In the genomic region with DNA sequence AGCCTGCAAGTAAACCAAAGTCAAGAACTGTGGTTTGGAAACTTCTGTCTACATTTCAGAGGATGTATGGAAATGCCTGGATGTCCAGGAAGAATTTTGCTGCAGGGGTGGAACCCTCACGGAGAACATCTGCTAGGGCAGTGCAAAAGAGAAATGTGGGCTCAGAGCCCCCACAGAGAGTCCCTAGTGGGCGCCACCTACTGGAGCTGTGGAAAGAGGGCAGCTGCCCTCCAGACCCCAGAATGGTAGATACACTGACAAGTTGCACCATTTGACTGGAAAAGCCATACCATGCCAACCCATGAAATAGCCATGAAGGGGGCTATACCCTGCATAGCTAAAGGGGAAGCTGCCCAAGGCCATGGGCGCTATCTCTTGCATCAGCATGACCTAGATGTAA, we compare ENCODE assay signal across 1 cellular context.
TF ChIP-seq lines count a peak whose summit lies in the region.

No MANE protein-coding gene starts in this region.

TF ChIP-seq in WTC11, 78 proteins besides CTCF, POLR2A, EP300 and RAD21 (continued from another document):
- TF ChIP-seq USF1 (CRISPR knock-in tag; IDR thresholded peaks at IDR 0.05) (no peak), ZNF138 (CRISPR knock-in tag; conservative IDR thresholded peaks at IDR 0.05) (no peak), ZNF121 (CRISPR knock-in tag; IDR thresholded peaks at IDR 0.05) (no peak), ZNF423 (CRISPR knock-in tag; IDR thresholded peaks at IDR 0.05) (no peak), ELF4 (CRISPR knock-in tag; IDR thresholded peaks at IDR 0.05; ENCODE audit: low read depth) (no peak), ZSCAN18 (CRISPR knock-in tag; IDR thresholded peaks at IDR 0.05) (no peak), FOXJ3 (CRISPR knock-in tag; IDR thresholded peaks at IDR 0.05; ENCODE audit: borderline replicate concordance) (no peak), ZNF396 (CRISPR knock-in tag; IDR thresholded peaks at IDR 0.05; ENCODE audit: borderline replicate concordance) (no peak)
- TF ChIP-seq, protein P1, sequence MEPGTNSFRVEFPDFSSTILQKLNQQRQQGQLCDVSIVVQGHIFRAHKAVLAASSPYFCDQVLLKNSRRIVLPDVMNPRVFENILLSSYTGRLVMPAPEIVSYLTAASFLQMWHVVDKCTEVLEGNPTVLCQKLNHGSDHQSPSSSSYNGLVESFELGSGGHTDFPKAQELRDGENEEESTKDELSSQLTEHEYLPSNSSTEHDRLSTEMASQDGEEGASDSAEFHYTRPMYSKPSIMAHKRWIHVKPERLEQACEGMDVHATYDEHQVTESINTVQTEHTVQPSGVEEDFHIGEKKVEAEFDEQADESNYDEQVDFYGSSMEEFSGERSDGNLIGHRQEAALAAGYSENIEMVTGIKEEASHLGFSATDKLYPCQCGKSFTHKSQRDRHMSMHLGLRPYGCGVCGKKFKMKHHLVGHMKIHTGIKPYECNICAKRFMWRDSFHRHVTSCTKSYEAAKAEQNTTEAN (CRISPR knock-in tag; IDR thresholded peaks at IDR 0.05): no peak
- TF ChIP-seq, protein P2, sequence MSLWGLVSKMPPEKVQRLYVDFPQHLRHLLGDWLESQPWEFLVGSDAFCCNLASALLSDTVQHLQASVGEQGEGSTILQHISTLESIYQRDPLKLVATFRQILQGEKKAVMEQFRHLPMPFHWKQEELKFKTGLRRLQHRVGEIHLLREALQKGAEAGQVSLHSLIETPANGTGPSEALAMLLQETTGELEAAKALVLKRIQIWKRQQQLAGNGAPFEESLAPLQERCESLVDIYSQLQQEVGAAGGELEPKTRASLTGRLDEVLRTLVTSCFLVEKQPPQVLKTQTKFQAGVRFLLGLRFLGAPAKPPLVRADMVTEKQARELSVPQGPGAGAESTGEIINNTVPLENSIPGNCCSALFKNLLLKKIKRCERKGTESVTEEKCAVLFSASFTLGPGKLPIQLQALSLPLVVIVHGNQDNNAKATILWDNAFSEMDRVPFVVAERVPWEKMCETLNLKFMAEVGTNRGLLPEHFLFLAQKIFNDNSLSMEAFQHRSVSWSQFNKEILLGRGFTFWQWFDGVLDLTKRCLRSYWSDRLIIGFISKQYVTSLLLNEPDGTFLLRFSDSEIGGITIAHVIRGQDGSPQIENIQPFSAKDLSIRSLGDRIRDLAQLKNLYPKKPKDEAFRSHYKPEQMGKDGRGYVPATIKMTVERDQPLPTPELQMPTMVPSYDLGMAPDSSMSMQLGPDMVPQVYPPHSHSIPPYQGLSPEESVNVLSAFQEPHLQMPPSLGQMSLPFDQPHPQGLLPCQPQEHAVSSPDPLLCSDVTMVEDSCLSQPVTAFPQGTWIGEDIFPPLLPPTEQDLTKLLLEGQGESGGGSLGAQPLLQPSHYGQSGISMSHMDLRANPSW (CRISPR knock-in tag; conservative IDR thresholded peaks at IDR 0.05; ENCODE audit: low read depth): no peak
- TF ChIP-seq, protein P3, sequence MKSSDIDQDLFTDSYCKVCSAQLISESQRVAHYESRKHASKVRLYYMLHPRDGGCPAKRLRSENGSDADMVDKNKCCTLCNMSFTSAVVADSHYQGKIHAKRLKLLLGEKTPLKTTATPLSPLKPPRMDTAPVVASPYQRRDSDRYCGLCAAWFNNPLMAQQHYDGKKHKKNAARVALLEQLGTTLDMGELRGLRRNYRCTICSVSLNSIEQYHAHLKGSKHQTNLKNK (CRISPR knock-in tag; IDR thresholded peaks at IDR 0.05): no peak
- TF ChIP-seq, protein P4, sequence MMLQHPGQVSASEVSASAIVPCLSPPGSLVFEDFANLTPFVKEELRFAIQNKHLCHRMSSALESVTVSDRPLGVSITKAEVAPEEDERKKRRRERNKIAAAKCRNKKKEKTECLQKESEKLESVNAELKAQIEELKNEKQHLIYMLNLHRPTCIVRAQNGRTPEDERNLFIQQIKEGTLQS (CRISPR knock-in tag; conservative IDR thresholded peaks at IDR 0.05): no peak
